Comparison of ENCODE assay signal across 8 cellular contexts in the genomic region with DNA sequence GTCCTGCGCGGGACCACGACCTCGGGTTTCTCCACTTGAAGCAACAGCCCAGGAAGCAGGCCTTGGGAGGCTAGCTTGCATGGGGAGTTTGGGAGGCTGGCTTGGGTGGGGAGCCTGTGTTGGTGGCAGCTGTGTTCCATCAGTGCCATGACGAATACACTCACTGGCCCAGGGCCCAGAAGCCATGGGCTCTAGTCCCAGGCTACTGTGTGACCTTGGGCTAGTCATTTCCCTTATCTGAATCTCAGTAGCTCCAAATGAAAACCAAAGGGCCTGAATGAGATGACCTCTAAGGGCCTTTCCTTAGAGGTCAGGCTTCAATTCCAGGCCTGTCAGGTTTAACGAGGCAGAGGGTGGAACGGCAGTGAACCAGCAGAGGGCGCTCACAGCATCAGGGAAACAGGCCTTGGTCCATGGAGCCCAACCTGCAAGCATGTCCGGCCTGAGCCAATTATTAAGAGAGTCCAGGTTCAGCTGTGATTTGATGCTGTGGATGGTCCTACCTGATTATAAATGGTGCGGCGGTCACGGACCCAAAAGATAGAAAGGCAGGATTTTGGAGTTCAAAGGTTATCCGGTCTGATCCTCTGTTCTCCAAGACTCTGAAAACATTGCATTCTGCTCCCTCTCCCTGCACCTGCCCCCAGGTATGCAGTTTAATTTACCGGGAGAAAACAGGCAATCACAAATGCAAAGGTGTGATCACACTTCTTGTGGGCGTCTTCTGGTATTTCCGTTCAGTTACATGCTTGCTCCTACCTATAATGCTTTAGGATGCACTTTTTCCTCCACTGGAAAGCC. TPM values are rescaled to one million over a fixed set of nuclear protein-coding genes. Genes with fewer than 3 reads are reported as not detected.
DNase-seq lines count a peak whose midpoint lies in the region; ATAC-seq, FAIRE-seq and TF ChIP-seq lines count a peak whose summit lies in the region.

No MANE protein-coding gene starts in this region.

- H3K4me1 Mint-ChIP-seq in HFFc6 (ENCODE audit: low read depth): peaks cover 14% of the 10 kb centered on the region
- peaks cover 41% of the 10 kb centered on the region for H3K4me1 Mint-ChIP-seq in WTC11

- FAIRE-seq in A204.1 (lab: Jason Lieb, UNC) (peak; percentile 23), urothelium cell line (lab: Jason Lieb, UNC) (peak; percentile 48)

- H3K36me3 Mint-ChIP-seq in HFFc6 (ENCODE audit: low read depth) (no peaks in the 10 kb centered on the region), WTC11 (no peaks in the 10 kb centered on the region)

- CTCF ChIA-PET in WTC11 (lab: Charles Lee): interaction anchor here (0.6 to 3.7 kb wide), 25 partner anchors 8 to 329 kb away, joined by 3 to 52 read pairs (median 4); no protein-coding TSS in a partner anchor

- no peak overlapping the region for H3K4me3 Mint-ChIP-seq in HFFc6
- no peak overlapping the region for H3K4me3 Mint-ChIP-seq in WTC11

- H3K9me3 Mint-ChIP-seq in HFFc6 (peaks cover 3% of the 10 kb centered on the region; the same call in 1 of the 2 replicates), WTC11 (no peaks in the 10 kb centered on the region)

- peak; percentile 95 for TF ChIP-seq CTCF in GM12865 (IDR thresholded peaks at IDR 0.05; ENCODE audit: insufficient read depth, low read depth, low read length, missing control alignments)
- TF ChIP-seq CTCF in HFFc6 (IDR thresholded peaks at IDR 0.05): peak; percentile 90
- TF ChIP-seq CTCF in WTC11 (IDR thresholded peaks at IDR 0.05): peak; percentile 85

- H3K27me3 Mint-ChIP-seq in HFFc6 (ENCODE audit: insufficient read depth): peaks cover 23% of the 10 kb centered on the region
- peaks cover under 1% of the 10 kb centered on the region for H3K27me3 Mint-ChIP-seq in WTC11 (ENCODE audit: low read depth)

- H3K27ac Mint-ChIP-seq in HFFc6: no peak overlapping the region
- no peak overlapping the region for H3K27ac Mint-ChIP-seq in WTC11

- H3K4me3 ChIP-seq in GM12865 (ENCODE audit: low read depth, low read length): no peak overlapping the region

- ATAC-seq in WTC11: peak; percentile 86

- DNase-seq in GM12865 (ENCODE audit: low read depth) (peak; percentile 81), HFFc6 (peak; percentile 32), MV-4-11 (lab: John Stamatoyannopoulos, UW) (peak; percentile 17), WTC11 (ENCODE audit: low spot score) (peak; percentile 93), myocyte (ENCODE audit: low read depth) (peak; percentile 55), urothelium cell line (ENCODE audit: low spot score) (peak; percentile 72)
- DNase-seq in effector CD4-positive, alpha-beta T cell: peak; percentile 23

- POLR2A ChIA-PET in WTC11 (lab: Charles Lee): no interaction called here

TF ChIP-seq in WTC11, 78 proteins besides CTCF, POLR2A, EP300 and RAD21:
- TF ChIP-seq KAT7 (CRISPR knock-in tag; IDR thresholded peaks at IDR 0.05; ENCODE audit: borderline replicate concordance): no peak
- TF ChIP-seq, protein P1, sequence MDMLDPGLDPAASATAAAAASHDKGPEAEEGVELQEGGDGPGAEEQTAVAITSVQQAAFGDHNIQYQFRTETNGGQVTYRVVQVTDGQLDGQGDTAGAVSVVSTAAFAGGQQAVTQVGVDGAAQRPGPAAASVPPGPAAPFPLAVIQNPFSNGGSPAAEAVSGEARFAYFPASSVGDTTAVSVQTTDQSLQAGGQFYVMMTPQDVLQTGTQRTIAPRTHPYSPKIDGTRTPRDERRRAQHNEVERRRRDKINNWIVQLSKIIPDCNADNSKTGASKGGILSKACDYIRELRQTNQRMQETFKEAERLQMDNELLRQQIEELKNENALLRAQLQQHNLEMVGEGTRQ (CRISPR knock-in tag; IDR thresholded peaks at IDR 0.05): no peak
- no peak for TF ChIP-seq ATF3 (CRISPR knock-in tag; conservative IDR thresholded peaks at IDR 0.05)
- TF ChIP-seq CREM (CRISPR knock-in tag; IDR thresholded peaks at IDR 0.05): no peak
- TF ChIP-seq CREB1 (CRISPR knock-in tag; IDR thresholded peaks at IDR 0.05): no peak
- no peak for TF ChIP-seq ELF4 (CRISPR knock-in tag; IDR thresholded peaks at IDR 0.05; ENCODE audit: low read depth)
- TF ChIP-seq TP53 (CRISPR knock-in tag; IDR thresholded peaks at IDR 0.05): no peak
- TF ChIP-seq ZNF121 (CRISPR knock-in tag; IDR thresholded peaks at IDR 0.05): no peak
- TF ChIP-seq ETV6 (CRISPR knock-in tag; IDR thresholded peaks at IDR 0.05): no peak
- TF ChIP-seq ZMAT4 (CRISPR knock-in tag; IDR thresholded peaks at IDR 0.05): no peak
- TF ChIP-seq NFE2L1 (CRISPR knock-in tag; IDR thresholded peaks at IDR 0.05): no peak
- TF ChIP-seq E2F1 (CRISPR knock-in tag; IDR thresholded peaks at IDR 0.05): no peak
- TF ChIP-seq, protein P2, sequence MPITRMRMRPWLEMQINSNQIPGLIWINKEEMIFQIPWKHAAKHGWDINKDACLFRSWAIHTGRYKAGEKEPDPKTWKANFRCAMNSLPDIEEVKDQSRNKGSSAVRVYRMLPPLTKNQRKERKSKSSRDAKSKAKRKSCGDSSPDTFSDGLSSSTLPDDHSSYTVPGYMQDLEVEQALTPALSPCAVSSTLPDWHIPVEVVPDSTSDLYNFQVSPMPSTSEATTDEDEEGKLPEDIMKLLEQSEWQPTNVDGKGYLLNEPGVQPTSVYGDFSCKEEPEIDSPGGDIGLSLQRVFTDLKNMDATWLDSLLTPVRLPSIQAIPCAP (CRISPR knock-in tag; IDR thresholded peaks at IDR 0.05): no peak
- no peak for TF ChIP-seq SOX15 (CRISPR knock-in tag; IDR thresholded peaks at IDR 0.05)
- TF ChIP-seq, protein P3, sequence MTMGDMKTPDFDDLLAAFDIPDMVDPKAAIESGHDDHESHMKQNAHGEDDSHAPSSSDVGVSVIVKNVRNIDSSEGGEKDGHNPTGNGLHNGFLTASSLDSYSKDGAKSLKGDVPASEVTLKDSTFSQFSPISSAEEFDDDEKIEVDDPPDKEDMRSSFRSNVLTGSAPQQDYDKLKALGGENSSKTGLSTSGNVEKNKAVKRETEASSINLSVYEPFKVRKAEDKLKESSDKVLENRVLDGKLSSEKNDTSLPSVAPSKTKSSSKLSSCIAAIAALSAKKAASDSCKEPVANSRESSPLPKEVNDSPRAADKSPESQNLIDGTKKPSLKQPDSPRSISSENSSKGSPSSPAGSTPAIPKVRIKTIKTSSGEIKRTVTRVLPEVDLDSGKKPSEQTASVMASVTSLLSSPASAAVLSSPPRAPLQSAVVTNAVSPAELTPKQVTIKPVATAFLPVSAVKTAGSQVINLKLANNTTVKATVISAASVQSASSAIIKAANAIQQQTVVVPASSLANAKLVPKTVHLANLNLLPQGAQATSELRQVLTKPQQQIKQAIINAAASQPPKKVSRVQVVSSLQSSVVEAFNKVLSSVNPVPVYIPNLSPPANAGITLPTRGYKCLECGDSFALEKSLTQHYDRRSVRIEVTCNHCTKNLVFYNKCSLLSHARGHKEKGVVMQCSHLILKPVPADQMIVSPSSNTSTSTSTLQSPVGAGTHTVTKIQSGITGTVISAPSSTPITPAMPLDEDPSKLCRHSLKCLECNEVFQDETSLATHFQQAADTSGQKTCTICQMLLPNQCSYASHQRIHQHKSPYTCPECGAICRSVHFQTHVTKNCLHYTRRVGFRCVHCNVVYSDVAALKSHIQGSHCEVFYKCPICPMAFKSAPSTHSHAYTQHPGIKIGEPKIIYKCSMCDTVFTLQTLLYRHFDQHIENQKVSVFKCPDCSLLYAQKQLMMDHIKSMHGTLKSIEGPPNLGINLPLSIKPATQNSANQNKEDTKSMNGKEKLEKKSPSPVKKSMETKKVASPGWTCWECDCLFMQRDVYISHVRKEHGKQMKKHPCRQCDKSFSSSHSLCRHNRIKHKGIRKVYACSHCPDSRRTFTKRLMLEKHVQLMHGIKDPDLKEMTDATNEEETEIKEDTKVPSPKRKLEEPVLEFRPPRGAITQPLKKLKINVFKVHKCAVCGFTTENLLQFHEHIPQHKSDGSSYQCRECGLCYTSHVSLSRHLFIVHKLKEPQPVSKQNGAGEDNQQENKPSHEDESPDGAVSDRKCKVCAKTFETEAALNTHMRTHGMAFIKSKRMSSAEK (CRISPR knock-in tag; IDR thresholded peaks at IDR 0.05; ENCODE audit: borderline replicate concordance): no peak
- TF ChIP-seq GTF2I (CRISPR knock-in tag; conservative IDR thresholded peaks at IDR 0.05): no peak
- TF ChIP-seq, protein P4, sequence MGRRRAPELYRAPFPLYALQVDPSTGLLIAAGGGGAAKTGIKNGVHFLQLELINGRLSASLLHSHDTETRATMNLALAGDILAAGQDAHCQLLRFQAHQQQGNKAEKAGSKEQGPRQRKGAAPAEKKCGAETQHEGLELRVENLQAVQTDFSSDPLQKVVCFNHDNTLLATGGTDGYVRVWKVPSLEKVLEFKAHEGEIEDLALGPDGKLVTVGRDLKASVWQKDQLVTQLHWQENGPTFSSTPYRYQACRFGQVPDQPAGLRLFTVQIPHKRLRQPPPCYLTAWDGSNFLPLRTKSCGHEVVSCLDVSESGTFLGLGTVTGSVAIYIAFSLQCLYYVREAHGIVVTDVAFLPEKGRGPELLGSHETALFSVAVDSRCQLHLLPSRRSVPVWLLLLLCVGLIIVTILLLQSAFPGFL (CRISPR knock-in tag; IDR thresholded peaks at IDR 0.05; ENCODE audit: borderline replicate concordance): no peak

RNA-seq across cellular contexts. Expression of gene PTPN5, which starts 15.9 kb away (rescaled TPM):
- total RNA-seq in HFFc6 (2021; fragmentation: NEBNext Ultra II Directional; extraction: Animal tissue kit (Norgen Biotek cat#: 25700)): not detected
- 4.5 to 7.4 TPM (median 6.7 TPM) in 3 replicates for total RNA-seq in WTC11 (2021)
- not detected in 2 replicates for total RNA-seq in myocyte
- polyA plus RNA-seq in myocyte (2012): 0.19 TPM

RNA-seq across cellular contexts. Expression of gene IGSF22, which starts 49.7 kb away (rescaled TPM):
- total RNA-seq in HFFc6 (2021; fragmentation: NEBNext Ultra II Directional; extraction: Animal tissue kit (Norgen Biotek cat#: 25700)): not detected
- total RNA-seq in WTC11 (2021) (0.32 to 0.64 TPM (median 0.52 TPM) in 3 replicates), myocyte (23.5 and 34.5 TPM in 2 replicates)
- 1.6 TPM for polyA plus RNA-seq in myocyte (2012)

Comparison
In these comparisons a context has a peak if more than half of its experiments do, and no peak if none do; other contexts are left out.
1. DNase-seq: peak in every context shown above with its lines; median percentile 93 in WTC11; 81 in GM12865; 72 in urothelium cell line; 55 in myocyte; 32 in HFFc6; 23 in effector CD4-positive, alpha-beta T cell; 17 in MV-4-11.
2. RNA of gene IGSF22, which starts 49.7 kb away (total RNA-seq): 23.5 to 34.5 TPM in myocyte; 0.32 to 0.64 TPM in WTC11 and not detected in HFFc6; every median in the first group is over 10 times any median in the second.
3. Peak in every context shown above with its lines, with median percentiles within 50 percentile points of each other: CTCF ChIP-seq.